In the genomic region with DNA sequence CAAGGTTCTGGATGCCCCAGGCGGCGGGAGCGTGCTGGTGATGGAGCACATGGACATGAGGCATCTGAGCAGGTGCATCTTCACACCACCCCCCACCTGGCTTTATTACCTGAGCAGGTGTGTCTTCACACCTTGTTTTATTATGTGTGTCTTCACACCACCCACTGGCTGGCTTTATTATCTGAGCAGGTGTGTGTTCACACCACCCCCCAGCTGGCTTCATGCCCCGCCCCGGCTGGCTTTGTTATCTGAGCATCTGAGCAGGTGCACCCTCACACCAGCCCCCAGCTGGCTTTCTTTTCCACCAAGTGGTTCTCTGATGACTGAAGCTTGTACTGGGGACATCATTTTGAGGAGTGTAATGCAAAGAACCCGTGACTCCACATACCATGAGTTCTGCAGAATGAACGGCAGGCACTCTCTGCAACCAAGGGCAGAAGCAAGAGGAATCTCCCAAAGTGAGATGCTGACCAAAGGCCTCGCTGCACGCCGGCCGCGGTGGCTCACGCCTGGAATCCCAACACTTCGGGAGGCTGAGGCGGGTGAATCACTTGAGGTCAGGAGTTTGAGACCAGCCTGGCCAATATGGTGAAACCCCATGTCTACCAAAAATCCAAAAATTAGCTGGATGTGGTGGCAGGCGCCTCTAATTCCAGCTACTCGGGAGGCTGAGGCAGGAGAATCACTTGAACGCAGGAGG, we compare ENCODE assay signal across 22 cellular contexts. TPM values are rescaled to one million over a fixed set of nuclear protein-coding genes. Genes with fewer than 3 reads are reported as not detected.
A peak's percentile ranks its signal among the peaks of the same experiment; 100 is the strongest.
DNase-seq lines count a peak whose midpoint lies in the region; ATAC-seq and TF ChIP-seq lines count a peak whose summit lies in the region.
"Had no signal": no experiment of that assay in that cellular context is flagged by ENCODE, and none has a peak within 500 bp of the region (broad histone marks: within the 10 kb centered on the region; RNA-seq: fewer than 3 reads in every experiment).

No MANE protein-coding gene starts in this region.

- H3K9me3 Mint-ChIP-seq in activated CD4-positive, alpha-beta memory T cell treated with anti-CD3 and anti-CD28 coated beads, Interleukin-2, amount 10 ng/mL, durations not matched to agents 7 days and 5 days: no peaks in the 10 kb centered on the region
- H3K9me3 Mint-ChIP-seq in progenitor cell of endocrine pancreas (ENCODE audit: low read depth): no peaks in the 10 kb centered on the region
- no peaks in the 10 kb centered on the region for H3K9me3 Mint-ChIP-seq in Calu3 (ENCODE audit: low read depth, unreplicated experiment)

- no peak overlapping the region for H3K27ac Mint-ChIP-seq in activated CD4-positive, alpha-beta memory T cell treated with anti-CD3 and anti-CD28 coated beads, Interleukin-2, amount 10 ng/mL, durations not matched to agents 7 days and 5 days
- H3K27ac Mint-ChIP-seq in progenitor cell of endocrine pancreas (peak overlapping the region; percentile 49), Calu3 (ENCODE audit: unreplicated experiment) (no peak overlapping the region)

- peaks cover 41% of the 10 kb centered on the region for H3K36me3 ChIP-seq in MG63
- H3K36me3 ChIP-seq: brain microvascular endothelial cell, ovary had no signal

- no peaks in the 10 kb centered on the region for H3K27me3 ChIP-seq in MG63
- H3K27me3 ChIP-seq: BE2C, brain microvascular endothelial cell, esophagus muscularis mucosa, ovary had no signal

- H3K4me3 ChIP-seq in MG63: no peak overlapping the region
- H3K4me3 ChIP-seq: esophagus muscularis mucosa, lung, ovary, PC-9 had no signal

- CTCF ChIA-PET in activated CD4-positive, alpha-beta memory T cell treated with anti-CD3 and anti-CD28 coated beads, Interleukin-2, amount 10 ng/mL, durations not matched to agents 7 days and 5 days (lab: Charles Lee): no interaction called here
- CTCF ChIA-PET in Calu3 (lab: Charles Lee): no interaction called here

- TF ChIP-seq CTCF in progenitor cell of endocrine pancreas (IDR thresholded peaks at IDR 0.05; ENCODE audit: unreplicated experiment) (no peak), Calu3 (IDR thresholded peaks at IDR 0.05; ENCODE audit: unreplicated experiment) (no peak)

- ATAC-seq in Right ventricle myocardium inferior: no peak
- ATAC-seq in left ventricle myocardium superior: no peak
- ATAC-seq: right cardiac atrium had no signal

- H3K4me3 Mint-ChIP-seq in activated CD4-positive, alpha-beta memory T cell treated with anti-CD3 and anti-CD28 coated beads, Interleukin-2, amount 10 ng/mL, durations not matched to agents 7 days and 5 days: peak overlapping the region; percentile 98
- H3K4me3 Mint-ChIP-seq in progenitor cell of endocrine pancreas (ENCODE audit: low read depth) (peak overlapping the region; percentile 94), Calu3 (ENCODE audit: low read depth, unreplicated experiment) (no peak overlapping the region)

- POLR2A ChIA-PET in activated CD4-positive, alpha-beta memory T cell treated with anti-CD3 and anti-CD28 coated beads, Interleukin-2, amount 10 ng/mL, durations not matched to agents 7 days and 5 days (lab: Charles Lee): no interaction called here

- DNase-seq in NCI-H1417 (lab: John Stamatoyannopoulos, UW) (peak; percentile 5 to 15 (median 11)), NCI-H1417 treated with DMSO at 0.1 percent for 48 hours (lab: John Stamatoyannopoulos, UW) (no peak), Right ventricle myocardium inferior (ENCODE audit: missing footprints) (peak; percentile 41), left ventricle myocardium superior (no peak), progenitor cell of endocrine pancreas (ENCODE audit: low spot score, unreplicated experiment) (no peak), MG63 (no peak), Calu3 (no peak)
- no peak for DNase-seq in activated CD4-positive, alpha-beta memory T cell treated with anti-CD3 and anti-CD28 coated beads, Interleukin-2, amount 10 ng/mL, durations not matched to agents 7 days and 5 days
- DNase-seq: activated naive CD4-positive, alpha-beta T cell treated with anti-CD3 and anti-CD28 coated beads, Interleukin-2, amount 50 U/mL, for 16 hours; activated T-cell treated with anti-CD3 and anti-CD28 coated beads, Interleukin-2, amount 50 U/mL, for 1 hour; BE2C; brain microvascular endothelial cell; effector memory CD4-positive, alpha-beta T cell; kidney; NCI-H526 treated with DMSO at 0.1 percent for 48 hours; ovary; PC-9; SIG-M5; stimulated activated CD8-positive, alpha-beta memory T cell treated with anti-CD3 and anti-CD28 coated beads, Interleukin-4, amount 100 ng/mL, for 48 hours had no signal

- intact Hi-C loops in Right ventricle myocardium inferior (cut with DNase I) (no loop called here), left ventricle myocardium superior (cut with micrococcal nuclease) (no loop called here), Calu3 (cut with micrococcal nuclease; ENCODE audit: unreplicated experiment) (no loop called here)

- H3K36me3 Mint-ChIP-seq in activated CD4-positive, alpha-beta memory T cell treated with anti-CD3 and anti-CD28 coated beads, Interleukin-2, amount 10 ng/mL, durations not matched to agents 7 days and 5 days (ENCODE audit: low read depth): peaks cover 37% of the 10 kb centered on the region
- H3K36me3 Mint-ChIP-seq in progenitor cell of endocrine pancreas (ENCODE audit: insufficient read depth) (peaks cover 16% of the 10 kb centered on the region), Calu3 (ENCODE audit: insufficient read depth, unreplicated experiment) (peaks cover 48% of the 10 kb centered on the region)

- peaks cover 25% of the 10 kb centered on the region for H3K4me1 Mint-ChIP-seq in activated CD4-positive, alpha-beta memory T cell treated with anti-CD3 and anti-CD28 coated beads, Interleukin-2, amount 10 ng/mL, durations not matched to agents 7 days and 5 days
- H3K4me1 Mint-ChIP-seq in progenitor cell of endocrine pancreas (ENCODE audit: low read depth) (peaks cover 11% of the 10 kb centered on the region), Calu3 (ENCODE audit: low read depth, unreplicated experiment) (peaks cover 11% of the 10 kb centered on the region)

- no TSS peak for BruUV-seq in Calu3 (replicated peaks; lab: Mats Ljungman, UMichigan)

- 0 out of 2 replicates have a peak, but pooled peaks cover 2% of the 10 kb centered on the region for H3K9me3 ChIP-seq in MG63
- H3K9me3 ChIP-seq: esophagus muscularis mucosa, ovary had no signal

- H3K27me3 Mint-ChIP-seq in activated CD4-positive, alpha-beta memory T cell treated with anti-CD3 and anti-CD28 coated beads, Interleukin-2, amount 10 ng/mL, durations not matched to agents 7 days and 5 days: no peaks in the 10 kb centered on the region
- no peaks in the 10 kb centered on the region for H3K27me3 Mint-ChIP-seq in progenitor cell of endocrine pancreas
- no peaks in the 10 kb centered on the region for H3K27me3 Mint-ChIP-seq in Calu3 (ENCODE audit: unreplicated experiment)

RNA-seq across cellular contexts. Expression of a gene that starts 2.6 kb away (rescaled TPM):
- total RNA-seq in Right ventricle myocardium inferior (13.0 TPM), left ventricle myocardium superior (14.0 TPM), progenitor cell of endocrine pancreas (31.8 and 34.2 TPM in 2 replicates), Calu3 (2022) (44.2 and 49.9 TPM in 2 replicates)
- total RNA-seq in activated CD4-positive, alpha-beta memory T cell treated with anti-CD3 and anti-CD28 coated beads, Interleukin-2, amount 10 ng/mL, durations not matched to agents 7 days and 5 days: 10 to 100 TPM; 30.4 to 32.1 TPM
- 33.8 and 60.9 TPM in 2 replicates for total RNA-seq in MG63 (2014; rRNA removed; shearing (Covaris generic); ENCODE audit: low replicate concordance)

RNA-seq across cellular contexts. Expression of a gene that starts 16.3 kb away (rescaled TPM):
- total RNA-seq in Right ventricle myocardium inferior (78.3 TPM), left ventricle myocardium superior (92.6 TPM), progenitor cell of endocrine pancreas (40.4 and 40.6 TPM in 2 replicates), Calu3 (2022) (13.4 and 15.5 TPM in 2 replicates)
- 1 to 10 TPM; 2.4 to 3.7 TPM for total RNA-seq in activated CD4-positive, alpha-beta memory T cell treated with anti-CD3 and anti-CD28 coated beads, Interleukin-2, amount 10 ng/mL, durations not matched to agents 7 days and 5 days
- not detected in 2 replicates for total RNA-seq in MG63 (2014; rRNA removed; shearing (Covaris generic); ENCODE audit: low replicate concordance)

RNA-seq across cellular contexts. Expression of a gene that starts 20.6 kb away (rescaled TPM):
- total RNA-seq in Right ventricle myocardium inferior: 19.9 TPM
- 21.3 TPM for total RNA-seq in left ventricle myocardium superior
- 1 to 10 TPM; 1.4 to 2.0 TPM for total RNA-seq in activated CD4-positive, alpha-beta memory T cell treated with anti-CD3 and anti-CD28 coated beads, Interleukin-2, amount 10 ng/mL, durations not matched to agents 7 days and 5 days
- 13.3 and 14.3 TPM in 2 replicates for total RNA-seq in progenitor cell of endocrine pancreas
- total RNA-seq in MG63 (2014; rRNA removed; shearing (Covaris generic); ENCODE audit: low replicate concordance): 11.1 and 11.6 TPM in 2 replicates
- 20.5 and 21.9 TPM in 2 replicates for total RNA-seq in Calu3 (2022)

RNA-seq across cellular contexts. Expression of a gene that starts 32.7 kb away (rescaled TPM):
- total RNA-seq in Right ventricle myocardium inferior (43.4 TPM), left ventricle myocardium superior (53.4 TPM), progenitor cell of endocrine pancreas (95.6 and 103 TPM in 2 replicates), Calu3 (2022) (76.6 and 90.7 TPM in 2 replicates)
- total RNA-seq in activated CD4-positive, alpha-beta memory T cell treated with anti-CD3 and anti-CD28 coated beads, Interleukin-2, amount 10 ng/mL, durations not matched to agents 7 days and 5 days: 100 to 1,000 TPM; 133 to 135 TPM
- 45.7 and 73.6 TPM in 2 replicates for total RNA-seq in MG63 (2014; rRNA removed; shearing (Covaris generic); ENCODE audit: low replicate concordance)

Comparison
In these comparisons a context has a peak if more than half of its experiments do, and no peak if none do; other contexts are left out.
1. DNase-seq: peak in NCI-H1417 (3 of 3) and Right ventricle myocardium inferior (single experiment); none in NCI-H1417 treated with DMSO at 0.1 percent for 48 hours (single experiment), left ventricle myocardium superior (single experiment), activated CD4-positive, alpha-beta memory T cell treated with anti-CD3 and anti-CD28 coated beads, Interleukin-2, amount 10 ng/mL, durations not matched to agents 7 days and 5 days (single experiment), progenitor cell of endocrine pancreas (single experiment), MG63 (single experiment) and Calu3 (single experiment).